ENCODE assay signal across 16 cellular contexts in the genomic region with DNA sequence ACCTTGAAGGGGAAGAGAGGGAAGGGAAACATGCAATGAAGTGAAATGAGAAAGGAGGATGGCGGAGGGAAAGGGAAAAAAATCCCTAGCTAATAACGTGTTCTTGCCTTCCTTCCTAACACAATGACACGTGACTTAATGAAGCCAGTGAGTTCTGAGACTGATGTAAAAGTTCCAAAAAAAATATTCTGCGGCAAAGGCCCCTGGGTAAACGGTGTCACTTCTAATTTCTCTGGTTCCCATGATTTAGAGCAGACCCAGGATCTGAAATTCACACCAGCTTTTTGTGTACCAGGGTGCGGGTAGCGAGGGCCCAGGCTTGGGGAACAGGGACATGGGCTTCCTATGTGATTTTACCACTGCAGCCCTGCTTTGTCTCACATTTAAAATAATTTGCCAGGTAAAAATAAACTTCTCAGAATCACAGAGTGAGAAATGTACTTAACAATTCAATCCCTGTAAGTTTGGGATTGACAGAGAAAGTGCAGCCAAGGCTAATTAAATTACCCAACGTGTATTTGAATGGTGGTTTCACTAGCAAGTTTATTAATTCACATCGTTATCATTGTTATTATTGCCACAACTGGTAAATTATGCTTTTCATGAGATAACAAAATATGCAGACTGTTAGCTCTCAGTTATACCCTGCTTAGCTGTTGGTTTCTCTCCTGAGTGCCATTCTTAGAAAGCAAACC.
DNase-seq lines count a peak whose midpoint lies in the region; ATAC-seq, FAIRE-seq and TF ChIP-seq lines count a peak whose summit lies in the region.
"Had no signal": no experiment of that assay in that cellular context is flagged by ENCODE, and none has a peak within 500 bp of the region (broad histone marks: within the 10 kb centered on the region; RNA-seq: fewer than 3 reads in every experiment).

No MANE protein-coding gene starts in this region.

- TF ChIP-seq RAD21 in SK-N-SH (IDR thresholded peaks at IDR 0.05; ENCODE audit: low read length), result no peak

- peaks cover 11% of the 10 kb centered on the region; the same call in 1 of the 2 replicates for H3K9me2 ChIP-seq in GM23338 (ENCODE audit: insufficient read depth)
- no peaks in the 10 kb centered on the region for H3K9me2 ChIP-seq in SK-N-SH

- H3K79me2 ChIP-seq in GM23338 (replicated peaks; ENCODE audit: insufficient read depth) (no peaks in the 10 kb centered on the region), SK-N-SH (ENCODE audit: insufficient read depth) (no peaks in the 10 kb centered on the region)

- H3K27ac ChIP-seq in GM23338 (ENCODE audit: low read depth), result no peak overlapping the region
- no peak overlapping the region for H3K27ac ChIP-seq in SK-N-SH (ENCODE audit: low read depth in 2 of 2, low read length in 1 of 2)
- peak overlapping the region; percentile 63 for H3K27ac ChIP-seq in endodermal cell (ENCODE audit: low read depth, low read length)
- H3K27ac ChIP-seq: A549; BLaER1 treated with 17β-estradiol and CSF1 and Interleukin-3, amounts not matched to agents 10 nM and 100 nM; GM23248 had no signal

- H3K4me3 Mint-ChIP-seq in GM23338 (no peak overlapping the region), endodermal cell (no peak overlapping the region), neural crest cell (peak overlapping the region; percentile 63), osteocyte (ENCODE audit: unreplicated experiment) (no peak overlapping the region)
- no peak overlapping the region for H3K4me3 Mint-ChIP-seq in effector memory CD8-positive, alpha-beta T cell
- H3K4me3 Mint-ChIP-seq: CD4-positive, CD25-positive, alpha-beta regulatory T cell; H9; IgD-negative memory B cell had no signal

- H3K36me3 Mint-ChIP-seq in GM23338 (ENCODE audit: low read depth), result no peaks in the 10 kb centered on the region
- H3K36me3 Mint-ChIP-seq in endodermal cell (ENCODE audit: low read depth), result no peaks in the 10 kb centered on the region
- H3K36me3 Mint-ChIP-seq in neural crest cell (ENCODE audit: low read depth), result peaks cover 3% of the 10 kb centered on the region
- H3K36me3 Mint-ChIP-seq in effector memory CD8-positive, alpha-beta T cell (ENCODE audit: insufficient read depth), result no peaks in the 10 kb centered on the region
- no peaks in the 10 kb centered on the region for H3K36me3 Mint-ChIP-seq in osteocyte (ENCODE audit: unreplicated experiment)
- H3K36me3 Mint-ChIP-seq: CD4-positive, CD25-positive, alpha-beta regulatory T cell; IgD-negative memory B cell had no signal

- H3K4me2 ChIP-seq in GM23338 (no peak overlapping the region), SK-N-SH (no peak overlapping the region)
- H3K4me2 ChIP-seq: A549; BLaER1 treated with 17β-estradiol and CSF1 and Interleukin-3, amounts not matched to agents 10 nM and 100 nM had no signal

- WGBS in SK-N-SH (ENCODE audit: low lambda C conversion rate), result 12% methylated on average over 9 of the region's 9 CpGs
- 92 to 98% methylated on average over 7 to 9 of the region's 9 CpGs for WGBS in endodermal cell (ENCODE audit: insufficient coverage in 1 of 2, insufficient read length in 1 of 2), 2 experiments

- H3K4me1 Mint-ChIP-seq in GM23338, result peaks cover 3% of the 10 kb centered on the region; the same call in 1 of the 3 replicates
- no peaks in the 10 kb centered on the region for H3K4me1 Mint-ChIP-seq in endodermal cell
- peaks cover 37% of the 10 kb centered on the region for H3K4me1 Mint-ChIP-seq in neural crest cell
- H3K4me1 Mint-ChIP-seq in effector memory CD8-positive, alpha-beta T cell (ENCODE audit: low read depth in 2 of 2), result no peaks in the 10 kb centered on the region
- no peaks in the 10 kb centered on the region for H3K4me1 Mint-ChIP-seq in osteocyte (ENCODE audit: unreplicated experiment)
- H3K4me1 Mint-ChIP-seq: IgD-negative memory B cell had no signal

- no peak for ATAC-seq in GM23338
- no peak for ATAC-seq in effector memory CD8-positive, alpha-beta T cell (replicated peaks)
- ATAC-seq: A549 had no signal

- TF ChIP-seq CTCF in GM23338 (conservative IDR thresholded peaks at IDR 0.05; ENCODE audit: low read depth in 2 of 2) (no peak), SK-N-SH (IDR thresholded peaks at IDR 0.05) (no peak), endodermal cell (conservative IDR thresholded peaks at IDR 0.05) (no peak), neural crest cell (conservative IDR thresholded peaks at IDR 0.05) (no peak), osteocyte (IDR thresholded peaks at IDR 0.05) (no peak)

- H3K9me3 ChIP-seq in SK-N-SH (no peaks in the 10 kb centered on the region), endodermal cell (ENCODE audit: control insufficient read depth, low read length) (no peaks in the 10 kb centered on the region)
- H3K9me3 ChIP-seq: A549; BLaER1 treated with 17β-estradiol and CSF1 and Interleukin-3, amounts not matched to agents 10 nM and 100 nM had no signal

- H3K27ac Mint-ChIP-seq in GM23338 (no peak overlapping the region), endodermal cell (no peak overlapping the region), neural crest cell (ENCODE audit: unreplicated experiment) (peak overlapping the region; percentile 98), osteocyte (ENCODE audit: unreplicated experiment) (no peak overlapping the region)
- no peak overlapping the region for H3K27ac Mint-ChIP-seq in effector memory CD8-positive, alpha-beta T cell
- H3K27ac Mint-ChIP-seq: CD4-positive, CD25-positive, alpha-beta regulatory T cell; H9; IgD-negative memory B cell had no signal

- peaks cover 1% of the 10 kb centered on the region for H3K27me3 Mint-ChIP-seq in GM23338 (ENCODE audit: insufficient read depth, low read depth, poor library complexity)
- H3K27me3 Mint-ChIP-seq in endodermal cell (ENCODE audit: insufficient read depth), result no peaks in the 10 kb centered on the region
- H3K27me3 Mint-ChIP-seq in neural crest cell (ENCODE audit: low read depth), result no peaks in the 10 kb centered on the region
- peaks cover 17 to 30% of the 10 kb centered on the region in 2 donors for H3K27me3 Mint-ChIP-seq in effector memory CD8-positive, alpha-beta T cell
- peaks cover 15% of the 10 kb centered on the region for H3K27me3 Mint-ChIP-seq in osteocyte (ENCODE audit: unreplicated experiment)

- H3K9me3 Mint-ChIP-seq in GM23338, result no peaks in the 10 kb centered on the region
- no peaks in the 10 kb centered on the region for H3K9me3 Mint-ChIP-seq in endodermal cell
- H3K9me3 Mint-ChIP-seq in neural crest cell, result peaks cover 23% of the 10 kb centered on the region
- no peaks in the 10 kb centered on the region for H3K9me3 Mint-ChIP-seq in effector memory CD8-positive, alpha-beta T cell
- H3K9me3 Mint-ChIP-seq in osteocyte (ENCODE audit: unreplicated experiment), result no peaks in the 10 kb centered on the region
- H3K9me3 Mint-ChIP-seq: H9 had no signal

- CTCF ChIA-PET in SK-N-SH (lab: Yijun Ruan, JAX), result interaction anchor here (0.7 to 2.0 kb wide), 2 partner anchors 19 to 181 kb away, joined by 3 to 7 read pairs; no protein-coding TSS in a partner anchor

- POLR2A ChIA-PET in SK-N-SH (lab: Yijun Ruan, JAX), result no interaction called here

- H3K36me3 ChIP-seq in GM23338 (ENCODE audit: insufficient read depth) (no peaks in the 10 kb centered on the region), SK-N-SH (replicated peaks in 1 of 2; ENCODE audit: control insufficient read depth in 1 of 2, insufficient read depth in 2 of 2, low read length in 1 of 2) (no peaks in the 10 kb centered on the region), endodermal cell (ENCODE audit: control insufficient read depth, insufficient read depth, low read length) (no peaks in the 10 kb centered on the region)
- H3K36me3 ChIP-seq: BLaER1 treated with 17β-estradiol and CSF1 and Interleukin-3, amounts not matched to agents 10 nM and 100 nM had no signal

- DNase-seq in GM23338 (ENCODE audit: low spot score) (no peak), SK-N-SH (peak; percentile 20), endodermal cell (no peak), neural crest cell (ENCODE audit: low read depth, low spot score) (no peak), osteocyte (ENCODE audit: extremely low spot score, unreplicated experiment) (no peak), H54 (ENCODE audit: insufficient read length, low spot score) (no peak)
- DNase-seq in effector memory CD8-positive, alpha-beta T cell, result no peak
- DNase-seq: AML-193; Calu3; CD4-positive, CD25-positive, alpha-beta regulatory T cell; DMS 273 treated with DMSO at 0.1 percent for 48 hours; GM23248; H9 had no signal

- H3K27me3 ChIP-seq in GM23338 (ENCODE audit: insufficient read depth) (no peaks in the 10 kb centered on the region), SK-N-SH (ENCODE audit: insufficient read depth) (no peaks in the 10 kb centered on the region), endodermal cell (ENCODE audit: control insufficient read depth, insufficient read depth, low read length, poor library complexity, severe bottlenecking) (no peaks in the 10 kb centered on the region)
- H3K27me3 ChIP-seq: BLaER1 treated with 17β-estradiol and CSF1 and Interleukin-3, amounts not matched to agents 10 nM and 100 nM had no signal

- H3F3A ChIP-seq in GM23338 (replicated peaks; ENCODE audit: low read depth) (no peaks in the 10 kb centered on the region), SK-N-SH (replicated peaks; ENCODE audit: insufficient read depth) (no peaks in the 10 kb centered on the region)

- H3K4me1 ChIP-seq in GM23338 (ENCODE audit: insufficient read depth) (no peaks in the 10 kb centered on the region), SK-N-SH (ENCODE audit: control insufficient read depth in 1 of 2, insufficient read depth in 2 of 2, low read depth in 1 of 2, low read length in 1 of 2) (peaks cover 0 to 17% of the 10 kb centered on the region in 2 experiments; a peak in 2 of 4 replicates), endodermal cell (ENCODE audit: control insufficient read depth, insufficient read depth, low read length) (no peaks in the 10 kb centered on the region)
- H3K4me1 ChIP-seq: A549; BLaER1 treated with 17β-estradiol and CSF1 and Interleukin-3, amounts not matched to agents 10 nM and 100 nM had no signal

- no peak for TF ChIP-seq POLR2A in H54 (IDR thresholded peaks at IDR 0.05; ENCODE audit: low read depth, low read length)

- H4K20me1 ChIP-seq in GM23338 (replicated peaks; ENCODE audit: insufficient read depth) (no peaks in the 10 kb centered on the region), SK-N-SH (ENCODE audit: insufficient read depth) (no peaks in the 10 kb centered on the region)
- H4K20me1 ChIP-seq: BLaER1 treated with 17β-estradiol and CSF1 and Interleukin-3, amounts not matched to agents 10 nM and 100 nM had no signal

- H2AFZ ChIP-seq in GM23338 (peak overlapping the region; percentile 80), SK-N-SH (ENCODE audit: low read depth) (no peak overlapping the region)
- H2AFZ ChIP-seq: GM23248 had no signal

- no peak; a peak in 1 of 4 replicates for TF ChIP-seq EP300 in SK-N-SH (IDR thresholded peaks at IDR 0.05; ENCODE audit: borderline replicate concordance in 1 of 2, low read depth in 1 of 2, low read length in 1 of 2)

- H3K4me3 ChIP-seq in GM23338, result no peak overlapping the region
- H3K4me3 ChIP-seq in SK-N-SH (ENCODE audit: low read depth in 2 of 2, low read length in 1 of 2), result no peak overlapping the region
- no peak overlapping the region for H3K4me3 ChIP-seq in endodermal cell (ENCODE audit: low read length)
- H3K4me3 ChIP-seq: A549; BLaER1 treated with 17β-estradiol and CSF1 and Interleukin-3, amounts not matched to agents 10 nM and 100 nM; GM23248 had no signal

- no peak overlapping the region for H3K9ac ChIP-seq in SK-N-SH
- H3K9ac ChIP-seq in endodermal cell (ENCODE audit: extremely low read depth, low read length, poor library complexity, severe bottlenecking), result no peak overlapping the region
- H3K9ac ChIP-seq: BLaER1 treated with 17β-estradiol and CSF1 and Interleukin-3, amounts not matched to agents 10 nM and 100 nM; GM23248 had no signal

- FAIRE-seq in H54 (lab: Jason Lieb, UNC), result no peak
- FAIRE-seq: A549 had no signal
